15 cellular contexts compared by ENCODE assay signal in genomic region chr11:62512961-62513360, GRCh38. TPM values are rescaled to one million over a fixed set of nuclear protein-coding genes. Genes with fewer than 3 reads are reported as not detected.
DNase-seq lines count a peak whose midpoint lies in the region; ATAC-seq, FAIRE-seq and TF ChIP-seq lines count a peak whose summit lies in the region.
"Had no signal": no experiment of that assay in that cellular context is flagged by ENCODE, and none has a peak within 500 bp of the region (broad histone marks: within the 10 kb centered on the region; RNA-seq: fewer than 3 reads in every experiment).

No MANE protein-coding gene starts in this region.

- POLR2A ChIA-PET in RWPE1 (lab: Yijun Ruan, JAX; ENCODE audit: low non-redundant PET), result no interaction called here

- TF ChIP-seq CTCF in RWPE1 (conservative IDR thresholded peaks at IDR 0.05; ENCODE audit: low read depth), result no peak
- no peak for TF ChIP-seq CTCF in esophagus squamous epithelium (IDR thresholded peaks at IDR 0.05)
- TF ChIP-seq CTCF in testis (IDR thresholded peaks at IDR 0.05), result no peak

- H3K4me1 ChIP-seq in esophagus squamous epithelium (peaks cover 6 to 57% (median 13%) of the 10 kb centered on the region in 3 donors), testis (peaks cover 14% of the 10 kb centered on the region), small intestine (ENCODE audit: control insufficient read depth in 2 of 2, insufficient read depth in 1 of 2, low read depth in 1 of 2, low read length in 1 of 2) (no peaks in the 10 kb centered on the region)

- H3K9me3 ChIP-seq in esophagus squamous epithelium (no peaks in the 10 kb centered on the region), testis (no peaks in the 10 kb centered on the region), small intestine (ENCODE audit: control insufficient read depth, low read depth) (no peaks in the 10 kb centered on the region)
- H3K9me3 ChIP-seq: BLaER1 treated with 17β-estradiol and CSF1 and Interleukin-3, amounts not matched to agents 10 nM and 100 nM had no signal

- FAIRE-seq in small intestine (lab: Jason Lieb, UNC), result no peak
- FAIRE-seq: K562 had no signal

- in situ Hi-C loops in G401 (cut with HindIII; ENCODE audit: low sequenced_read_pairs), result loop anchor here (25.0 kb wide), 1 partner anchor 301 kb away; the partner anchor contains the start of gene SCGB2A1

- 83 to 86% methylated on average over 1 to 8 of the region's 8 CpGs for WGBS in esophagus squamous epithelium, 2 donors
- 62 to 68% methylated on average over 6 to 8 of the region's 8 CpGs for WGBS in testis, 2 donors
- 81 to 86% (median 83%) methylated on average over 8 of the region's 8 CpGs for whole genome bisulfite sequencing in small intestine, 3 donors

- H3K36me3 ChIP-seq in esophagus squamous epithelium (peaks cover 19 to 41% (median 22%) of the 10 kb centered on the region in 3 donors), testis (ENCODE audit: low read depth, missing control alignments) (no peaks in the 10 kb centered on the region), small intestine (ENCODE audit: control insufficient read depth in 2 of 2, insufficient read depth in 2 of 2, low read length in 2 of 2) (peaks cover 3% of the 10 kb centered on the region in 2 donors)

- DNase-seq in G401 (ENCODE audit: low spot score) (peak; percentile 51), RWPE1 (ENCODE audit: low spot score) (no peak), esophagus squamous epithelium (lab: John Stamatoyannopoulos, UW) (no peak), testis (peak; percentile 41), NCI-H2029 treated with DMSO at 0.1 percent for 48 hours (lab: John Stamatoyannopoulos, UW) (no peak), small intestine (no peak)
- DNase-seq: DMS153, NCI-H1092, NCI-H187, NCI-H446, NCI-H748 treated with DMSO at 0.1 percent for 48 hours, SHP77 treated with DMSO at 0.1 percent for 48 hours had no signal

- no peak for ATAC-seq in HG03039 (IDR thresholded peaks at IDR 0.05; ENCODE audit: unreplicated experiment)

- intact Hi-C loops in esophagus squamous epithelium (cut with DNase I) (no loop called here), testis (cut with DNase I; ENCODE audit: low total_unique reads) (no loop called here)

- CTCF ChIA-PET in RWPE1 (lab: Yijun Ruan, JAX), result no interaction called here

- H3K4me3 ChIP-seq in esophagus squamous epithelium (no peak overlapping the region), testis (no peak overlapping the region), small intestine (ENCODE audit: low read depth in 1 of 2, low read length in 2 of 2) (no peak overlapping the region)
- H3K4me3 ChIP-seq: BLaER1 treated with 17β-estradiol and CSF1 and Interleukin-3, amounts not matched to agents 10 nM and 100 nM; K562 had no signal

- peak overlapping the region; percentile 66 for H3K27ac ChIP-seq in RWPE1
- peak overlapping the region; percentile 11 to 54 (median 50) for H3K27ac ChIP-seq in esophagus squamous epithelium
- H3K27ac ChIP-seq in testis, result no peak overlapping the region
- H3K27ac ChIP-seq in small intestine (ENCODE audit: low read depth in 1 of 2, low read length in 1 of 2), result no peak overlapping the region
- H3K27ac ChIP-seq: BLaER1 treated with 17β-estradiol and CSF1 and Interleukin-3, amounts not matched to agents 10 nM and 100 nM had no signal

- TF ChIP-seq POLR2A in esophagus squamous epithelium (IDR thresholded peaks at IDR 0.05) (no peak), testis (IDR thresholded peaks at IDR 0.05) (no peak)

- H3K27me3 ChIP-seq in esophagus squamous epithelium (no peaks in the 10 kb centered on the region), testis (no peaks in the 10 kb centered on the region), small intestine (ENCODE audit: control insufficient read depth in 2 of 2, insufficient read depth in 2 of 2, low read length in 2 of 2) (no peaks in the 10 kb centered on the region)
- H3K27me3 ChIP-seq: BLaER1 treated with 17β-estradiol and CSF1 and Interleukin-3, amounts not matched to agents 10 nM and 100 nM had no signal

RNA-seq across cellular contexts. Expression of gene AHNAK, which starts 33.6 kb away (rescaled TPM):
- 161 and 197 TPM in 2 replicates for total RNA-seq in G401 (2014; rRNA removed; shearing (Covaris generic))
- total RNA-seq in esophagus squamous epithelium (1,000 to 10,000 TPM in 2 of 4 donors, 100 to 1,000 TPM in 2; 695 to 1,250 (median 954) TPM), testis (100 to 1,000 TPM; 137 to 148 TPM)
- polyA plus RNA-seq in testis (ENCODE audit: insufficient read depth, low read depth, low replicate concordance) (95.8 TPM), small intestine (100 to 1,000 TPM in 1 of 3 donors, 10 to 100 TPM in 2; 72.1 to 110 (median 74.0) TPM)

Comparison
In these comparisons a context has a peak if more than half of its experiments do, and no peak if none do; other contexts are left out.
1. DNase-seq: peak in G401 (single experiment) and testis (single experiment); none in RWPE1 (single experiment), esophagus squamous epithelium (single experiment), NCI-H2029 treated with DMSO at 0.1 percent for 48 hours (single experiment) and small intestine (single experiment).
2. H3K27ac ChIP-seq: peak in RWPE1 (single experiment) and esophagus squamous epithelium (4 of 4); none in testis (0 of 2) and small intestine (0 of 2).